ENCODE assay signal across 8 cellular contexts in genomic region chrX:1390621-1391369, GRCh38. TPM values are rescaled to one million over a fixed set of nuclear protein-coding genes. Genes with fewer than 3 reads are reported as not detected.
DNase-seq lines count a peak whose midpoint lies in the region; ATAC-seq, FAIRE-seq and TF ChIP-seq lines count a peak whose summit lies in the region.

No MANE protein-coding gene starts in this region.

- H3K9me3 Mint-ChIP-seq in astrocyte (ENCODE audit: unreplicated experiment), result no peaks in the 10 kb centered on the region

- H4K20me1 ChIP-seq in Karpas-422 (ENCODE audit: insufficient read depth, low read depth, low read length) (peaks cover 47% of the 10 kb centered on the region), astrocyte (ENCODE audit: insufficient read depth, low read length) (peaks cover 68% of the 10 kb centered on the region)

- no peak for DNase-seq in Karpas-422
- DNase-seq in astrocyte (ENCODE audit: low read depth), result no peak
- DNase-seq in left lobe of liver (ENCODE audit: low spot score), result peak; percentile 44
- DNase-seq in substantia nigra (lab: John Stamatoyannopoulos, UW), result no peak
- no peak for DNase-seq in GDM1 (lab: John Stamatoyannopoulos, UW)
- no peak for DNase-seq in NCI-H446 treated with DMSO at 0.1 percent for 48 hours (lab: John Stamatoyannopoulos, UW)

- H3K36me3 Mint-ChIP-seq in astrocyte (ENCODE audit: low read depth, unreplicated experiment), result peaks cover 25% of the 10 kb centered on the region

- H3K9me3 ChIP-seq in Karpas-422 (ENCODE audit: low read length) (no peaks in the 10 kb centered on the region), astrocyte (ENCODE audit: insufficient read depth, low read depth, low read length) (no peaks in the 10 kb centered on the region)

- FAIRE-seq in astrocyte (lab: Jason Lieb, UNC), result no peak

- no peaks in the 10 kb centered on the region for H3K9me2 ChIP-seq in Karpas-422 (replicated peaks; ENCODE audit: insufficient read depth, low read length)

- H3K36me3 ChIP-seq in Karpas-422 (ENCODE audit: insufficient read depth, low read length) (peaks cover 61% of the 10 kb centered on the region), astrocyte (ENCODE audit: insufficient read depth, low read length) (peaks cover 37% of the 10 kb centered on the region)

- ATAC-seq in left lobe of liver, result no peak
- ATAC-seq in GM19463 (IDR thresholded peaks at IDR 0.05; ENCODE audit: unreplicated experiment), result no peak
- ATAC-seq in GM21825 (IDR thresholded peaks at IDR 0.05; ENCODE audit: unreplicated experiment), result no peak

- H3K9ac ChIP-seq in Karpas-422 (ENCODE audit: low read length) (peak overlapping the region; percentile 100), astrocyte (ENCODE audit: low read length) (peak overlapping the region; percentile 100)

- no peak for TF ChIP-seq CTCF in astrocyte (IDR thresholded peaks at IDR 0.05; ENCODE audit: insufficient read depth, low read depth, low read length)

- no peaks in the 10 kb centered on the region for H3K27me3 Mint-ChIP-seq in astrocyte (ENCODE audit: low read depth, unreplicated experiment)

- H3K27ac Mint-ChIP-seq in astrocyte (ENCODE audit: unreplicated experiment), result peak overlapping the region; percentile 66

- H3K4me2 ChIP-seq in Karpas-422 (ENCODE audit: low read depth, low read length, poor library complexity, severe bottlenecking) (peak overlapping the region; percentile 71), astrocyte (ENCODE audit: low read length) (peak overlapping the region; percentile 93)

- H3K79me2 ChIP-seq in Karpas-422 (ENCODE audit: low read length) (peaks cover 75% of the 10 kb centered on the region), astrocyte (ENCODE audit: insufficient read depth, low read length) (peaks cover 90% of the 10 kb centered on the region)

- no peaks in the 10 kb centered on the region for H3K27me3 ChIP-seq in Karpas-422 (ENCODE audit: low read length)
- no peaks in the 10 kb centered on the region for H3K27me3 ChIP-seq in astrocyte (ENCODE audit: insufficient read depth, low read length)

- H2AFZ ChIP-seq in Karpas-422 (ENCODE audit: low read length), result no peak overlapping the region
- H2AFZ ChIP-seq in astrocyte (ENCODE audit: low read depth, low read length), result no peak overlapping the region

- H3K4me1 ChIP-seq in Karpas-422 (ENCODE audit: low read length) (peaks cover 34% of the 10 kb centered on the region), astrocyte (ENCODE audit: insufficient read depth, low read length) (peaks cover 13% of the 10 kb centered on the region)

- H3K27ac ChIP-seq in Karpas-422 (ENCODE audit: low read length) (peak overlapping the region; percentile 92), astrocyte (ENCODE audit: low read depth, low read length) (peak overlapping the region; percentile 98), substantia nigra (ENCODE audit: low read depth, low read length, poor library complexity, severe bottlenecking) (peak overlapping the region; percentile 96)

- H3K4me1 Mint-ChIP-seq in astrocyte (ENCODE audit: low read depth, unreplicated experiment), result peaks cover 20% of the 10 kb centered on the region

- peak overlapping the region; percentile 95 for H3K4me3 Mint-ChIP-seq in astrocyte (ENCODE audit: unreplicated experiment)

- H3K4me3 ChIP-seq in Karpas-422 (ENCODE audit: low read length) (peak overlapping the region; percentile 86), astrocyte (ENCODE audit: insufficient read depth, low read depth, low read length) (peak overlapping the region; percentile 98)

RNA-seq across cellular contexts. Expression of gene SLC25A6, which starts 1.1 kb away (rescaled TPM):
- 209 and 367 TPM in 2 replicates for total RNA-seq in Karpas-422 (2014; rRNA removed; shearing (Covaris generic); ENCODE audit: low replicate concordance)
- total RNA-seq in astrocyte (290 and 345 TPM in 2 replicates), left lobe of liver (55.9 TPM)

RNA-seq across cellular contexts. Expression of gene IL3RA, which starts 54.2 kb away (rescaled TPM):
- not detected in 2 replicates for total RNA-seq in Karpas-422 (2014; rRNA removed; shearing (Covaris generic); ENCODE audit: low replicate concordance)
- total RNA-seq in astrocyte (not detected in 2 replicates), left lobe of liver (0.40 TPM)
